Comparison of ENCODE assay signal across 12 cellular contexts in genomic region chr20:35737865-35738333, GRCh38. TPM values are rescaled to one million over a fixed set of nuclear protein-coding genes. Genes with fewer than 3 reads are reported as not detected.
DNase-seq lines count a peak whose midpoint lies in the region; ATAC-seq and TF ChIP-seq lines count a peak whose summit lies in the region.
"Had no signal": no experiment of that assay in that cellular context is flagged by ENCODE, and none has a peak within 500 bp of the region (broad histone marks: within the 10 kb centered on the region; RNA-seq: fewer than 3 reads in every experiment).

No MANE protein-coding gene starts in this region.

- H3K9me3 ChIP-seq in effector memory CD4-positive, alpha-beta T cell (ENCODE audit: control insufficient read depth, low read length) = no peaks in the 10 kb centered on the region
- no peaks in the 10 kb centered on the region for H3K9me3 ChIP-seq in gastrocnemius medialis
- H3K9me3 ChIP-seq: Peyer's patch, tibial artery had no signal

- CTCF ChIA-PET in activated CD4-positive, alpha-beta T cell treated with anti-CD3 and anti-CD28 coated beads, Interleukin-2, amount 10 ng/mL, durations not matched to agents 7 days and 5 days (lab: Charles Lee) = interaction anchor here (0.6 to 1.1 kb wide), 4 partner anchors 26 to 109 kb away, joined by 4 to 5 read pairs (median 4); no protein-coding TSS in a partner anchor

- no peaks in the 10 kb centered on the region for H3K9me3 Mint-ChIP-seq in activated CD4-positive, alpha-beta T cell treated with anti-CD3 and anti-CD28 coated beads, Interleukin-2, amount 10 ng/mL, durations not matched to agents 7 days and 5 days

- in situ Hi-C loops in gastrocnemius medialis (cut with MboI; ENCODE audit: low sequenced_read_pairs in 4 of 4) = loop anchor here in 2 of 4 donors (5.0 to 25.0 kb wide), 2 partner anchors 144 to 149 kb away; no protein-coding TSS in a partner anchor

- peak overlapping the region; percentile 100 for H3K27ac ChIP-seq in effector memory CD4-positive, alpha-beta T cell (ENCODE audit: insufficient read depth, low read length, poor library complexity, severe bottlenecking)
- peak overlapping the region; percentile 39 to 100 (median 98) for H3K27ac ChIP-seq in gastrocnemius medialis
- H3K27ac ChIP-seq: Peyer's patch had no signal

- no peak for ATAC-seq in gastrocnemius medialis
- ATAC-seq: HCT116 had no signal

- no peaks in the 10 kb centered on the region for H3K27me3 Mint-ChIP-seq in activated CD4-positive, alpha-beta T cell treated with anti-CD3 and anti-CD28 coated beads, Interleukin-2, amount 10 ng/mL, durations not matched to agents 7 days and 5 days

- no peak for TF ChIP-seq POLR2A in gastrocnemius medialis (IDR thresholded peaks at IDR 0.05)

- H3K4me1 ChIP-seq in effector memory CD4-positive, alpha-beta T cell (ENCODE audit: control insufficient read depth, insufficient read depth, low read length, poor library complexity, severe bottlenecking) = peaks cover 33% of the 10 kb centered on the region
- peaks cover 62 to 73% of the 10 kb centered on the region in 2 donors for H3K4me1 ChIP-seq in gastrocnemius medialis

- peak overlapping the region; percentile 57 for H3K27ac Mint-ChIP-seq in activated CD4-positive, alpha-beta T cell treated with anti-CD3 and anti-CD28 coated beads, Interleukin-2, amount 10 ng/mL, durations not matched to agents 7 days and 5 days

- H3K36me3 Mint-ChIP-seq in activated CD4-positive, alpha-beta T cell treated with anti-CD3 and anti-CD28 coated beads, Interleukin-2, amount 10 ng/mL, durations not matched to agents 7 days and 5 days (ENCODE audit: low read depth) = peaks cover 70% of the 10 kb centered on the region

- no peak for TF ChIP-seq CTCF in gastrocnemius medialis (IDR thresholded peaks at IDR 0.05 in 4 of 5, conservative IDR thresholded peaks at IDR 0.05 in 1 of 5)

- DNase-seq in activated CD4-positive, alpha-beta T cell treated with anti-CD3 and anti-CD28 coated beads, Interleukin-2, amount 10 ng/mL, durations not matched to agents 7 days and 5 days = no peak
- no peak for DNase-seq in activated CD4-positive, alpha-beta T cell treated with anti-CD3 and anti-CD28 coated beads for 48 hours
- no peak for DNase-seq in effector memory CD4-positive, alpha-beta T cell
- DNase-seq in gastrocnemius medialis = no peak
- no peak for DNase-seq in NCI-H1417 (lab: John Stamatoyannopoulos, UW)
- DNase-seq in effector CD8-positive, alpha-beta T cell (lab: John Stamatoyannopoulos, UW) = no peak
- DNase-seq in AG20443 (ENCODE audit: low spot score) = no peak
- DNase-seq: ACHN, Peyer's patch, tibial artery had no signal

- intact Hi-C loops in gastrocnemius medialis (cut with DNase I; ENCODE audit: low total_unique reads) = no loop called here

- no peak overlapping the region for H3K4me3 ChIP-seq in effector memory CD4-positive, alpha-beta T cell (ENCODE audit: insufficient read depth, low read depth, low read length, poor library complexity, severe bottlenecking)
- H3K4me3 ChIP-seq in gastrocnemius medialis = peak overlapping the region in 1 of 4 donors; percentile 90
- H3K4me3 ChIP-seq: tibial artery had no signal

- H3K36me3 ChIP-seq in effector memory CD4-positive, alpha-beta T cell (ENCODE audit: control insufficient read depth, insufficient read depth, low read length) = peaks cover 80% of the 10 kb centered on the region
- H3K36me3 ChIP-seq in gastrocnemius medialis = peaks cover 0 to 75% of the 10 kb centered on the region in 2 donors

- H3K27me3 ChIP-seq in effector memory CD4-positive, alpha-beta T cell (replicated peaks; ENCODE audit: control insufficient read depth, insufficient read depth, low read length, poor library complexity, severe bottlenecking) = no peaks in the 10 kb centered on the region
- no peaks in the 10 kb centered on the region for H3K27me3 ChIP-seq in gastrocnemius medialis
- H3K27me3 ChIP-seq: Peyer's patch, tibial artery had no signal

- H3K4me1 Mint-ChIP-seq in activated CD4-positive, alpha-beta T cell treated with anti-CD3 and anti-CD28 coated beads, Interleukin-2, amount 10 ng/mL, durations not matched to agents 7 days and 5 days = peaks cover 51% of the 10 kb centered on the region

- peak overlapping the region; percentile 65 for H3K4me3 Mint-ChIP-seq in activated CD4-positive, alpha-beta T cell treated with anti-CD3 and anti-CD28 coated beads, Interleukin-2, amount 10 ng/mL, durations not matched to agents 7 days and 5 days

- POLR2A ChIA-PET in activated CD4-positive, alpha-beta T cell treated with anti-CD3 and anti-CD28 coated beads, Interleukin-2, amount 10 ng/mL, durations not matched to agents 7 days and 5 days (lab: Charles Lee) = no interaction called here

TF ChIP-seq in PFSK-1, 5 proteins besides CTCF, POLR2A, EP300 and RAD21:
- TF ChIP-seq FOXP2 (optimal IDR thresholded peaks at IDR 0.05; ENCODE audit: borderline replicate concordance, extremely low read depth, extremely low read length, insufficient read depth) (no peak), POLR2AphosphoS5 (IDR thresholded peaks at IDR 0.05; ENCODE audit: low read depth, low read length) (peak; percentile 2; the same call in 1 of the 2 replicates), TAF1 (IDR thresholded peaks at IDR 0.05; ENCODE audit: borderline replicate concordance, insufficient read depth, low read length) (no peak), SIN3A (IDR thresholded peaks at IDR 0.05; ENCODE audit: borderline replicate concordance, insufficient read depth, low read length) (no peak)

RNA-seq across cellular contexts. Expression of gene RBM39, which starts 4.2 kb away (rescaled TPM):
- 100 to 1,000 TPM; 374 to 396 TPM for total RNA-seq in activated CD4-positive, alpha-beta T cell treated with anti-CD3 and anti-CD28 coated beads, Interleukin-2, amount 10 ng/mL, durations not matched to agents 7 days and 5 days
- polyA plus RNA-seq in PFSK-1 (2012; ENCODE audit: insufficient read length, low read depth) = 130 TPM
- total RNA-seq in gastrocnemius medialis = 100 to 1,000 TPM in 3 of 4 donors, 10 to 100 TPM in 1; 98.5 to 165 (median 130) TPM

RNA-seq across cellular contexts. Expression of gene PHF20, which starts 33.9 kb away (rescaled TPM):
- 10 to 100 TPM; 47.8 to 49.0 TPM for total RNA-seq in activated CD4-positive, alpha-beta T cell treated with anti-CD3 and anti-CD28 coated beads, Interleukin-2, amount 10 ng/mL, durations not matched to agents 7 days and 5 days
- 18.9 TPM for polyA plus RNA-seq in PFSK-1 (2012; ENCODE audit: insufficient read length, low read depth)
- 10 to 100 TPM; 72.6 to 91.9 (median 82.2) TPM for total RNA-seq in gastrocnemius medialis

RNA-seq across cellular contexts. Expression of gene ROMO1, which starts 38.7 kb away (rescaled TPM):
- 100 to 1,000 TPM in 1 of 2 experiments, 10 to 100 TPM in 1; 55.0 to 103 TPM for total RNA-seq in activated CD4-positive, alpha-beta T cell treated with anti-CD3 and anti-CD28 coated beads, Interleukin-2, amount 10 ng/mL, durations not matched to agents 7 days and 5 days
- 377 TPM for polyA plus RNA-seq in PFSK-1 (2012; ENCODE audit: insufficient read length, low read depth)
- 100 to 1,000 TPM; 213 to 491 (median 309) TPM for total RNA-seq in gastrocnemius medialis

RNA-seq across cellular contexts. Expression of gene NFS1, which starts 38.7 kb away (rescaled TPM):
- total RNA-seq in activated CD4-positive, alpha-beta T cell treated with anti-CD3 and anti-CD28 coated beads, Interleukin-2, amount 10 ng/mL, durations not matched to agents 7 days and 5 days = 10 to 100 TPM; 33.2 to 36.6 TPM
- polyA plus RNA-seq in PFSK-1 (2012; ENCODE audit: insufficient read length, low read depth) = 33.4 TPM
- 10 to 100 TPM; 31.5 to 85.8 (median 37.2) TPM for total RNA-seq in gastrocnemius medialis
